Comparison of ENCODE assay signal across 8 cellular contexts in genomic region chr5:159316519-159317383, GRCh38.
A peak's percentile ranks its signal among the peaks of the same experiment; 100 is the strongest.
DNase-seq lines count a peak whose midpoint lies in the region; ATAC-seq, FAIRE-seq and TF ChIP-seq lines count a peak whose summit lies in the region.

No MANE protein-coding gene starts in this region.

- H3K4me3 ChIP-seq in NT2/D1 (ENCODE audit: insufficient read length, low read depth) = no peak overlapping the region

- no peak for FAIRE-seq in H54 (lab: Jason Lieb, UNC)

- ATAC-seq in GM19023 (IDR thresholded peaks at IDR 0.05; ENCODE audit: unreplicated experiment) = no peak

- no peaks in the 10 kb centered on the region for H3K36me3 ChIP-seq in NT2/D1 (ENCODE audit: insufficient read depth, insufficient read length, low read length)

- DNase-seq in DMS153 treated with DMSO at 0.1 percent for 48 hours (lab: John Stamatoyannopoulos, UW; ENCODE audit: unreplicated experiment) = peak; percentile 0
- no peak for DNase-seq in DMS153 (lab: John Stamatoyannopoulos, UW)
- peak; percentile 43 for DNase-seq in H54 (ENCODE audit: insufficient read length, low spot score)
- DNase-seq in NT2/D1 (ENCODE audit: low read depth, low spot score) = peak; percentile 57
- DNase-seq in activated naive CD8-positive, alpha-beta T cell treated with anti-CD3 and anti-CD28 coated beads, Interleukin-2, amount 50 U/mL, for 16 hours (ENCODE audit: low read depth, low spot score) = peak; percentile 12
- DNase-seq in iPS-NIHi7 (ENCODE audit: extremely low spot score) = peak; percentile 72
- peak; percentile 19 for DNase-seq in stimulated activated CD8-positive, alpha-beta memory T cell treated with anti-CD3 and anti-CD28 coated beads, Interleukin-12 subunit alpha, Interleukin-12 subunit beta, amount 100 ng/mL, for 1 hour (ENCODE audit: low read depth)

- H3K9me3 ChIP-seq in NT2/D1 (ENCODE audit: insufficient read depth, low read length) = no peaks in the 10 kb centered on the region

- H3K9ac ChIP-seq in NT2/D1 (ENCODE audit: insufficient read length, low read depth) = no peak overlapping the region

- H3K4me1 ChIP-seq in NT2/D1 (ENCODE audit: insufficient read depth, insufficient read length) = no peaks in the 10 kb centered on the region

- H3K27me3 ChIP-seq in NT2/D1 (ENCODE audit: insufficient read depth, insufficient read length) = no peaks in the 10 kb centered on the region

- TF ChIP-seq POLR2A in H54 (IDR thresholded peaks at IDR 0.05; ENCODE audit: low read depth, low read length) = no peak
